Comparison of ENCODE assay signal across 20 cellular contexts in genomic region chr14:45091696-45092095, GRCh38. TPM values are rescaled to one million over a fixed set of nuclear protein-coding genes. Genes with fewer than 3 reads are reported as not detected.
DNase-seq lines count a peak whose midpoint lies in the region; ATAC-seq and TF ChIP-seq lines count a peak whose summit lies in the region.
"Had no signal": no experiment of that assay in that cellular context is flagged by ENCODE, and none has a peak within 500 bp of the region (broad histone marks: within the 10 kb centered on the region; RNA-seq: fewer than 3 reads in every experiment).

No MANE protein-coding gene starts in this region.

- DNase-seq in EL, result peak; percentile 61
- DNase-seq in LHCN-M2 (ENCODE audit: low read depth), result peak; percentile 45
- peak; percentile 49 for DNase-seq in choroid plexus epithelial cell (ENCODE audit: low read depth)
- DNase-seq in kidney glomerular epithelial cell (lab: John Stamatoyannopoulos, UW), result peak; percentile 9
- DNase-seq in spleen, result no peak
- DNase-seq: activated effector memory CD4-positive, alpha-beta T cell treated with Interleukin-2 at 50 U/mL for 16 hours; BE2C; cerebellar nuclear complex; effector memory CD4-positive, alpha-beta T cell; GDM1; H7; naive B cell; NCI-H2029 treated with DMSO at 0.1 percent for 48 hours; NCI-H510A; ovary; sigmoid colon; stimulated activated naive CD4-positive, alpha-beta T cell had no signal

- no peaks in the 10 kb centered on the region for H3K9me3 ChIP-seq in spleen
- H3K9me3 ChIP-seq: BE2C, ovary, sigmoid colon had no signal

- WGBS in spleen, 5 donors, result 77 to 95% (median 81%) methylated on average over 2 of the region's 2 CpGs

- intact Hi-C loops in spleen (cut with DNase I; ENCODE audit: low total_unique reads), result no loop called here

- no peak for TF ChIP-seq POLR2A in spleen (IDR thresholded peaks at IDR 0.05)

- no peaks in the 10 kb centered on the region for H3K27me3 ChIP-seq in spleen (replicated peaks in 1 of 7)
- H3K27me3 ChIP-seq: BE2C, ovary, sigmoid colon had no signal

- ATAC-seq in GM19395 (IDR thresholded peaks at IDR 0.05; ENCODE audit: unreplicated experiment) (no peak), HG02588 (IDR thresholded peaks at IDR 0.05; ENCODE audit: unreplicated experiment) (no peak)
- ATAC-seq: GM12878 had no signal

- peaks cover 3 to 54% (median 38%) of the 10 kb centered on the region in 6 donors for H3K4me1 ChIP-seq in spleen
- H3K4me1 ChIP-seq: BE2C had no signal

- TF ChIP-seq CTCF in choroid plexus epithelial cell (conservative IDR thresholded peaks at IDR 0.05; ENCODE audit: low read depth, low read length) (no peak), spleen (IDR thresholded peaks at IDR 0.05 in 8 of 11, conservative IDR thresholded peaks at IDR 0.05 in 3 of 11) (no peak)

- H3K27ac ChIP-seq in spleen, result no peak overlapping the region
- H3K27ac ChIP-seq: ovary, sigmoid colon had no signal

- no peak overlapping the region for H3K4me3 ChIP-seq in choroid plexus epithelial cell (ENCODE audit: low read depth, low read length)
- H3K4me3 ChIP-seq in spleen, result no peak overlapping the region
- H3K4me3 ChIP-seq: GM12878, ovary, sigmoid colon had no signal

- peaks cover 0 to 27% (median 12%) of the 10 kb centered on the region in 6 donors for H3K36me3 ChIP-seq in spleen
- H3K36me3 ChIP-seq: ovary had no signal

RNA-seq across cellular contexts. Expression of gene PRPF39, which starts 7.8 kb away (rescaled TPM):
- total RNA-seq in LHCN-M2 (2014; rRNA removed), result 23.9 and 26.1 TPM in 2 replicates
- 5.2 TPM for polyA plus RNA-seq in LHCN-M2 (2012)
- 10 to 100 TPM; 34.5 to 44.5 (median 37.3) TPM for total RNA-seq in spleen
- 10 to 100 TPM; 24.8 to 39.5 (median 29.9) TPM for polyA plus RNA-seq in spleen

RNA-seq across cellular contexts. Expression of gene FKBP3, which starts 42.6 kb away (rescaled TPM):
- 45.9 and 59.0 TPM in 2 replicates for total RNA-seq in LHCN-M2 (2014; rRNA removed)
- polyA plus RNA-seq in LHCN-M2 (2012), result 77.5 TPM
- 10 to 100 TPM; 27.9 to 48.4 (median 36.0) TPM for total RNA-seq in spleen
- polyA plus RNA-seq in spleen, result 10 to 100 TPM; 84.3 to 97.4 (median 91.4) TPM

RNA-seq across cellular contexts. Expression of gene FANCM, which starts 44.0 kb away (rescaled TPM):
- total RNA-seq in LHCN-M2 (2014; rRNA removed) (11.5 and 11.9 TPM in 2 replicates), spleen (10 to 100 TPM in 5 of 7 donors, 1 to 10 TPM in 2; 6.8 to 23.8 (median 11.6) TPM)
- 1.1 TPM for polyA plus RNA-seq in LHCN-M2 (2012)
- 1 to 10 TPM; 3.1 to 5.6 (median 3.8) TPM for polyA plus RNA-seq in spleen
